In genomic region chr7:43586251-43586900, GRCh38 we compare ENCODE assay signal across 9 cellular contexts.
A peak's percentile ranks its signal among the peaks of the same experiment; 100 is the strongest.
DNase-seq lines count a peak whose midpoint lies in the region; ATAC-seq and TF ChIP-seq lines count a peak whose summit lies in the region.
"Had no signal": no experiment of that assay in that cellular context is flagged by ENCODE, and none has a peak within 500 bp of the region (broad histone marks: within the 10 kb centered on the region; RNA-seq: fewer than 3 reads in every experiment).

No MANE protein-coding gene starts in this region.

- peak overlapping the region; percentile 95 for H3K27ac ChIP-seq in neutrophil

- H3K36me3 ChIP-seq in neutrophil: no peaks in the 10 kb centered on the region

- H3K27me3 ChIP-seq in neutrophil: peaks cover 12% of the 10 kb centered on the region

- H3K4me1 ChIP-seq in neutrophil (ENCODE audit: control insufficient read depth in 1 of 2, insufficient read depth in 1 of 2, low read depth in 1 of 2, low read length in 1 of 2): peaks cover 69 to 75% of the 10 kb centered on the region in 2 experiments

- TF ChIP-seq CTCF in astrocyte of the spinal cord (IDR thresholded peaks at IDR 0.05; ENCODE audit: low read depth, low read length) (no peak), neutrophil (IDR thresholded peaks at IDR 0.05) (no peak)

- H3K9me3 ChIP-seq in neutrophil: no peaks in the 10 kb centered on the region

- in situ Hi-C loops in astrocyte of the spinal cord (cut with HindIII; ENCODE audit: low sequenced_read_pairs): no loop called here

- DNase-seq in EH (ENCODE audit: low read depth) (peak; percentile 72), NCI-H226 (peak; percentile 56), astrocyte of the spinal cord (ENCODE audit: low read depth, low spot score) (peak; percentile 64), AML-193 (lab: John Stamatoyannopoulos, UW) (no peak), NCI-H2107 treated with DMSO at 0.1 percent for 48 hours (lab: John Stamatoyannopoulos, UW; ENCODE audit: unreplicated experiment) (no peak), SIG-M5 (lab: John Stamatoyannopoulos, UW) (no peak)
- DNase-seq: cerebellar nuclear complex had no signal

- peak overlapping the region; percentile 94 for H3K4me3 ChIP-seq in astrocyte of the spinal cord (ENCODE audit: low read depth, low read length)
- H3K4me3 ChIP-seq in neutrophil (ENCODE audit: low read depth in 1 of 2, low read length in 1 of 2): peak overlapping the region; percentile 88 to 94

- no peak for ATAC-seq in GM18907 (IDR thresholded peaks at IDR 0.05; ENCODE audit: unreplicated experiment)

Comparison
In these comparisons a context has a peak if more than half of its experiments do, and no peak if none do; other contexts are left out.
1. DNase-seq: peak in EH (single experiment), NCI-H226 (single experiment) and astrocyte of the spinal cord (single experiment); none in AML-193 (0 of 2), NCI-H2107 treated with DMSO at 0.1 percent for 48 hours (single experiment) and SIG-M5 (single experiment).